Comparison of ENCODE assay signal across 13 cellular contexts in genomic region chr14:71606575-71606974, GRCh38.
"Had no signal": no experiment of that assay in that cellular context is flagged by ENCODE, and none has a peak within 500 bp of the region (broad histone marks: within the 10 kb centered on the region; RNA-seq: fewer than 3 reads in every experiment).

No MANE protein-coding gene starts in this region.

- H3K27me3 Mint-ChIP-seq: activated CD4-positive, alpha-beta memory T cell treated with anti-CD3 and anti-CD28 coated beads for 36 hours; dendritic cell treated with granulocyte-macrophage colony-stimulating factor and Interleukin-4, amounts not matched to agents 40 ng/mL and 50 ng/mL, for 4 days; naive B cell had no signal

- H3K36me3 ChIP-seq: neutrophil, transverse colon had no signal

- H3K27ac ChIP-seq: skin epidermis, transverse colon had no signal

- H3K27me3 ChIP-seq: neutrophil, transverse colon had no signal

- H3K4me3 ChIP-seq: skin epidermis, transverse colon had no signal

- DNase-seq: activated CD4-positive, alpha-beta memory T cell treated with anti-CD3 and anti-CD28 coated beads for 36 hours; activated CD4-positive, CD25-positive, alpha-beta regulatory T cell treated with anti-CD3 and anti-CD28 coated beads, Interleukin-2, amount 50 U/mL, for 72 hours; activated naive CD4-positive, alpha-beta T cell treated with anti-CD3 and anti-CD28 coated beads, Interleukin-2, amount 50 U/mL, for 16 hours; amygdala; hippocampal formation; midbrain; naive B cell; substantia nigra; transverse colon had no signal

- H3K4me3 Mint-ChIP-seq: activated CD4-positive, alpha-beta memory T cell treated with anti-CD3 and anti-CD28 coated beads for 36 hours; brain; dendritic cell treated with granulocyte-macrophage colony-stimulating factor and Interleukin-4, amounts not matched to agents 40 ng/mL and 50 ng/mL, for 4 days; naive B cell had no signal

- H3K9me3 Mint-ChIP-seq: dendritic cell treated with granulocyte-macrophage colony-stimulating factor and Interleukin-4, amounts not matched to agents 40 ng/mL and 50 ng/mL, for 4 days had no signal

- H3K27ac Mint-ChIP-seq: activated CD4-positive, alpha-beta memory T cell treated with anti-CD3 and anti-CD28 coated beads for 36 hours; brain; dendritic cell treated with granulocyte-macrophage colony-stimulating factor and Interleukin-4, amounts not matched to agents 40 ng/mL and 50 ng/mL, for 4 days had no signal

- H3K9me3 ChIP-seq: neutrophil, transverse colon had no signal
